ENCODE assay signal across 8 cellular contexts in genomic region chr16:53892155-53892554, GRCh38.
A peak's percentile ranks its signal among the peaks of the same experiment; 100 is the strongest.
DNase-seq lines count a peak whose midpoint lies in the region; ATAC-seq and TF ChIP-seq lines count a peak whose summit lies in the region.

No MANE protein-coding gene starts in this region.

- H4K20me1 ChIP-seq in PC-9 (ENCODE audit: insufficient read depth), result no peaks in the 10 kb centered on the region

- peaks cover 20% of the 10 kb centered on the region for H3K4me1 Mint-ChIP-seq in activated naive CD8-positive, alpha-beta T cell treated with anti-CD3 and anti-CD28 coated beads, Interleukin-2, amount 50 U/mL, for 24 hours

- H3K4me1 ChIP-seq in PC-9 (replicated peaks; ENCODE audit: insufficient read depth) (peaks cover 32% of the 10 kb centered on the region), left ventricle myocardium inferior (peaks cover 36% of the 10 kb centered on the region)

- POLR2A ChIA-PET in PC-9 (lab: Charles Lee; ENCODE audit: unreplicated experiment), result no interaction called here

- CTCF ChIA-PET in PC-9 (lab: Charles Lee), result interaction anchor here (0.5 to 1.1 kb wide), 3 partner anchors 9 to 116 kb away, joined by 3 to 6 read pairs (median 5); no protein-coding TSS in a partner anchor

- intact Hi-C loops in PC-9 (cut with micrococcal nuclease; ENCODE audit: unreplicated experiment) (loop anchor here (1.0 to 10.0 kb wide), 5 partner anchors 53 to 1065 kb away; no protein-coding TSS in a partner anchor), left ventricle myocardium inferior (cut with micrococcal nuclease) (no loop called here), sciatic nerve (cut with DNase I) (no loop called here)

- peaks cover 18% of the 10 kb centered on the region for H3F3A ChIP-seq in PC-9 (ENCODE audit: insufficient read depth, low read depth)

- H3K9me2 ChIP-seq in PC-9 (ENCODE audit: insufficient read depth), result no peaks in the 10 kb centered on the region

- DNase-seq in ELF-1 (ENCODE audit: low read depth, low spot score) (peak; percentile 46), HuH-7 (ENCODE audit: low spot score) (peak; percentile 14), PC-9 (peak in 1 of 2 experiments; percentile 47), left ventricle myocardium inferior (no peak), sciatic nerve (ENCODE audit: low spot score) (no peak), OCI-M2 (lab: John Stamatoyannopoulos, UW; ENCODE audit: unreplicated experiment) (no peak)
- peak; percentile 56 for DNase-seq in activated naive CD8-positive, alpha-beta T cell treated with anti-CD3 and anti-CD28 coated beads, Interleukin-2, amount 50 U/mL, for 24 hours

- H3K27me3 ChIP-seq in PC-9 (ENCODE audit: insufficient read depth, low read depth) (no peaks in the 10 kb centered on the region), left ventricle myocardium inferior (ENCODE audit: low read depth) (no peaks in the 10 kb centered on the region)

- BruUV-seq in PC-9 (replicated peaks; lab: Mats Ljungman, UMichigan), result no TSS peak

- H3K4me3 ChIP-seq in PC-9 (no peak overlapping the region), left ventricle myocardium inferior (no peak overlapping the region)

- no peak overlapping the region for H2AFZ ChIP-seq in PC-9

- peak; percentile 87 for TF ChIP-seq CTCF in PC-9 (conservative IDR thresholded peaks at IDR 0.05)
- peak; percentile 82 for TF ChIP-seq CTCF in left ventricle myocardium inferior (IDR thresholded peaks at IDR 0.05; ENCODE audit: borderline replicate concordance)

- H3K27ac ChIP-seq in PC-9 (no peak overlapping the region), left ventricle myocardium inferior (replicated peaks) (no peak overlapping the region)

- H3K36me3 ChIP-seq in PC-9 (ENCODE audit: low read depth), result no peaks in the 10 kb centered on the region
- H3K36me3 ChIP-seq in left ventricle myocardium inferior, result peaks cover 20% of the 10 kb centered on the region

- H3K79me2 ChIP-seq in PC-9 (ENCODE audit: low read depth), result no peaks in the 10 kb centered on the region

- no peak overlapping the region for H3K4me2 ChIP-seq in PC-9

- H3K27ac Mint-ChIP-seq in activated naive CD8-positive, alpha-beta T cell treated with anti-CD3 and anti-CD28 coated beads, Interleukin-2, amount 50 U/mL, for 24 hours, result no peak overlapping the region

- H3K36me3 Mint-ChIP-seq in activated naive CD8-positive, alpha-beta T cell treated with anti-CD3 and anti-CD28 coated beads, Interleukin-2, amount 50 U/mL, for 24 hours (ENCODE audit: low read depth), result peaks cover 12% of the 10 kb centered on the region

- H3K9me3 Mint-ChIP-seq in activated naive CD8-positive, alpha-beta T cell treated with anti-CD3 and anti-CD28 coated beads, Interleukin-2, amount 50 U/mL, for 24 hours, result no peaks in the 10 kb centered on the region

- H3K27me3 Mint-ChIP-seq in activated naive CD8-positive, alpha-beta T cell treated with anti-CD3 and anti-CD28 coated beads, Interleukin-2, amount 50 U/mL, for 24 hours, result no peaks in the 10 kb centered on the region

- peak; percentile 61 for ATAC-seq in activated naive CD8-positive, alpha-beta T cell treated with anti-CD3 and anti-CD28 coated beads, Interleukin-2, amount 50 U/mL, for 24 hours
- ATAC-seq in sciatic nerve (peak; percentile 68), GM18858 (IDR thresholded peaks at IDR 0.05; ENCODE audit: unreplicated experiment) (no peak)

- H3K4me3 Mint-ChIP-seq in activated naive CD8-positive, alpha-beta T cell treated with anti-CD3 and anti-CD28 coated beads, Interleukin-2, amount 50 U/mL, for 24 hours, result no peak overlapping the region

- H3K9me3 ChIP-seq in PC-9 (ENCODE audit: insufficient read depth, low read depth) (no peaks in the 10 kb centered on the region), left ventricle myocardium inferior (replicated peaks) (no peaks in the 10 kb centered on the region)

Comparison
In these comparisons a context has a peak if more than half of its experiments do, and no peak if none do; other contexts are left out.
1. DNase-seq: peak in ELF-1 (single experiment), HuH-7 (single experiment) and activated naive CD8-positive, alpha-beta T cell treated with anti-CD3 and anti-CD28 coated beads, Interleukin-2, amount 50 U/mL, for 24 hours (single experiment); none in left ventricle myocardium inferior (single experiment), sciatic nerve (single experiment) and OCI-M2 (single experiment).